Comparison of ENCODE assay signal across 8 cellular contexts in the genomic region with DNA sequence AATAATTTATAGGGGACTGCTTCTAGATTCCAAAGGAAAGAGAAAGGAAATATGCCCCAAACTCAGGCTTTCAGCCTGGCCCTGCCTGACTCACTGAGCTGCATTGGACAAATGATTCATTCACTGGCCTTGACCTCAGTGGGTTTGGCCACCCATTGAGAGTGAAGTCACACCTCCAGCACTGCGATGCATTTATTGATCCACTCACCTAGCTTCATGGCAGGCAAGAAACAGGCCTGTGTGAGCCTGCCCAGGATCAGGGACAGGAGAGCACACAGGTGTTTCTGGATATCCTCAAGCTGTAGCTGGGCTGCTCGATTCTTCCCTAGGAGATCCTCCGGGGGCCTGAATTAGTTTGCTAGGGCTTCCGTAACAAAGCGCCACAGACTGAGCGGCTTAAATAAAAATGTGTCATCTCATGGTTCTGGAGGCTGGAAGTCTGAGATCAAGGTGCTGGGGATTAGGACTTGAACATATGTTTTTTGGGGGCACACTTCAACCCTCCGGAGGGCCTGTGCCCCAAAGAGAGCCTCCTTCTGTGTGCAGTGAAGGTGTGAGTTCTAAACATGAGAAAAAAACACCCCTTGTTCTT. TPM values are rescaled to one million over a fixed set of nuclear protein-coding genes. Genes with fewer than 3 reads are reported as not detected.
A peak's percentile ranks its signal among the peaks of the same experiment; 100 is the strongest.
DNase-seq lines count a peak whose midpoint lies in the region; ATAC-seq, FAIRE-seq and TF ChIP-seq lines count a peak whose summit lies in the region.

No MANE protein-coding gene starts in this region.

- H3K27ac Mint-ChIP-seq in activated T-cell treated with anti-CD3 and anti-CD28 coated beads, Interleukin-2, amount 50 U/mL, for 24 hours = peak overlapping the region; percentile 88
- H3K27ac Mint-ChIP-seq in activated naive CD8-positive, alpha-beta T cell = peak overlapping the region; percentile 93
- peak overlapping the region; percentile 89 for H3K27ac Mint-ChIP-seq in type B pancreatic cell

- peaks cover 60% of the 10 kb centered on the region for H3K4me1 Mint-ChIP-seq in activated T-cell treated with anti-CD3 and anti-CD28 coated beads, Interleukin-2, amount 50 U/mL, for 24 hours (ENCODE audit: low read depth)
- peaks cover 37% of the 10 kb centered on the region for H3K4me1 Mint-ChIP-seq in activated naive CD8-positive, alpha-beta T cell (ENCODE audit: low read depth)
- H3K4me1 Mint-ChIP-seq in type B pancreatic cell (ENCODE audit: unreplicated experiment) = peaks cover 24% of the 10 kb centered on the region

- H3K9me3 Mint-ChIP-seq in activated T-cell treated with anti-CD3 and anti-CD28 coated beads, Interleukin-2, amount 50 U/mL, for 24 hours = no peaks in the 10 kb centered on the region
- no peaks in the 10 kb centered on the region for H3K9me3 Mint-ChIP-seq in activated naive CD8-positive, alpha-beta T cell (ENCODE audit: low read depth)
- no peaks in the 10 kb centered on the region for H3K9me3 Mint-ChIP-seq in type B pancreatic cell

- ATAC-seq in left lobe of liver (peak; percentile 62), HG03108 (IDR thresholded peaks at IDR 0.05; ENCODE audit: unreplicated experiment) (no peak), HG03045 (IDR thresholded peaks at IDR 0.05; ENCODE audit: unreplicated experiment) (no peak)

- FAIRE-seq in GM12892 (lab: Jason Lieb, UNC) = no peak

- no peak for TF ChIP-seq CTCF in type B pancreatic cell (conservative IDR thresholded peaks at IDR 0.05)

- TF ChIP-seq POLR2A in GM12892 (IDR thresholded peaks at IDR 0.05; ENCODE audit: low read depth, low read length) = no peak

- DNase-seq in activated T-cell treated with anti-CD3 and anti-CD28 coated beads, Interleukin-2, amount 50 U/mL, for 24 hours = no peak
- DNase-seq in activated T-cell treated with anti-CD3 and anti-CD28 coated beads, Interleukin-2, amount 50 U/mL, for 48 hours = no peak
- peak; percentile 92 for DNase-seq in left lobe of liver (ENCODE audit: low spot score)
- no peak for DNase-seq in type B pancreatic cell (ENCODE audit: extremely low spot score, unreplicated experiment)
- DNase-seq in GM12892 (ENCODE audit: insufficient read length) = no peak

- H3K4me3 Mint-ChIP-seq in activated T-cell treated with anti-CD3 and anti-CD28 coated beads, Interleukin-2, amount 50 U/mL, for 24 hours = peak overlapping the region; percentile 58
- H3K4me3 Mint-ChIP-seq in activated naive CD8-positive, alpha-beta T cell = peak overlapping the region; percentile 60
- H3K4me3 Mint-ChIP-seq in type B pancreatic cell = peak overlapping the region; percentile 27

- no peaks in the 10 kb centered on the region for H3K27me3 Mint-ChIP-seq in activated T-cell treated with anti-CD3 and anti-CD28 coated beads, Interleukin-2, amount 50 U/mL, for 24 hours
- H3K27me3 Mint-ChIP-seq in activated naive CD8-positive, alpha-beta T cell = no peaks in the 10 kb centered on the region
- no peaks in the 10 kb centered on the region for H3K27me3 Mint-ChIP-seq in type B pancreatic cell

- no peaks in the 10 kb centered on the region for H3K36me3 Mint-ChIP-seq in activated T-cell treated with anti-CD3 and anti-CD28 coated beads, Interleukin-2, amount 50 U/mL, for 24 hours (ENCODE audit: low read depth)
- no peaks in the 10 kb centered on the region for H3K36me3 Mint-ChIP-seq in activated naive CD8-positive, alpha-beta T cell
- no peaks in the 10 kb centered on the region for H3K36me3 Mint-ChIP-seq in type B pancreatic cell

RNA-seq across cellular contexts. Expression of gene DUSP1, which starts 7.3 kb away (rescaled TPM):
- 145 TPM for total RNA-seq in left lobe of liver
- total RNA-seq in type B pancreatic cell (ENCODE audit: low replicate concordance) = 50.9 and 163 TPM in 2 replicates
- polyA plus RNA-seq in GM12892 (2012; ENCODE audit: missing spikeins) = 4.0 TPM

RNA-seq across cellular contexts. Expression of gene ERGIC1, which starts 55.7 kb away (rescaled TPM):
- total RNA-seq in left lobe of liver (158 TPM), type B pancreatic cell (ENCODE audit: low replicate concordance) (85.2 and 105 TPM in 2 replicates)
- 58.7 TPM for polyA plus RNA-seq in GM12892 (2012; ENCODE audit: missing spikeins)
